1 cellular context compared by ENCODE assay signal in genomic region chr22:35154937-35155387, GRCh38.
TF ChIP-seq lines count a peak whose summit lies in the region.

No MANE protein-coding gene starts in this region.

TF ChIP-seq in H1, 55 proteins besides CTCF, POLR2A, EP300 and RAD21 (continued from another document):
- TF ChIP-seq, protein P1, sequence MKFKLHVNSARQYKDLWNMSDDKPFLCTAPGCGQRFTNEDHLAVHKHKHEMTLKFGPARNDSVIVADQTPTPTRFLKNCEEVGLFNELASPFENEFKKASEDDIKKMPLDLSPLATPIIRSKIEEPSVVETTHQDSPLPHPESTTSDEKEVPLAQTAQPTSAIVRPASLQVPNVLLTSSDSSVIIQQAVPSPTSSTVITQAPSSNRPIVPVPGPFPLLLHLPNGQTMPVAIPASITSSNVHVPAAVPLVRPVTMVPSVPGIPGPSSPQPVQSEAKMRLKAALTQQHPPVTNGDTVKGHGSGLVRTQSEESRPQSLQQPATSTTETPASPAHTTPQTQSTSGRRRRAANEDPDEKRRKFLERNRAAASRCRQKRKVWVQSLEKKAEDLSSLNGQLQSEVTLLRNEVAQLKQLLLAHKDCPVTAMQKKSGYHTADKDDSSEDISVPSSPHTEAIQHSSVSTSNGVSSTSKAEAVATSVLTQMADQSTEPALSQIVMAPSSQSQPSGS (IDR thresholded peaks at IDR 0.05; ENCODE audit: low read length): 0 out of 2 replicates have a peak, but pooled peaks have one; percentile 56
- no peak for TF ChIP-seq SP4 (IDR thresholded peaks at IDR 0.05; ENCODE audit: low read length)
- no peak for TF ChIP-seq HDAC2 (IDR thresholded peaks at IDR 0.05; ENCODE audit: borderline replicate concordance in 1 of 2, low read depth in 2 of 2, low read length in 2 of 2)
- no peak for TF ChIP-seq SP2 (IDR thresholded peaks at IDR 0.05; ENCODE audit: low read length)
- TF ChIP-seq RBBP5 (IDR thresholded peaks at IDR 0.05; ENCODE audit: borderline replicate concordance, low read depth, low read length): 0 out of 2 replicates have a peak, but pooled peaks have one; percentile 46
- TF ChIP-seq CTBP2 (IDR thresholded peaks at IDR 0.05; ENCODE audit: borderline replicate concordance, insufficient read depth, insufficient read length, low read length): peak; percentile 38
- TF ChIP-seq SRF (IDR thresholded peaks at IDR 0.05; ENCODE audit: low read depth, low read length): no peak
- TF ChIP-seq GTF2F1 (IDR thresholded peaks at IDR 0.05; ENCODE audit: borderline replicate concordance, low read depth, low read length): no peak
- no peak for TF ChIP-seq CBX5 (IDR thresholded peaks at IDR 0.05; ENCODE audit: low read depth, low read length)
- TF ChIP-seq POU5F1 (IDR thresholded peaks at IDR 0.05; ENCODE audit: low read depth, low read length): no peak
